2 cellular contexts compared by ENCODE assay signal in the genomic region with DNA sequence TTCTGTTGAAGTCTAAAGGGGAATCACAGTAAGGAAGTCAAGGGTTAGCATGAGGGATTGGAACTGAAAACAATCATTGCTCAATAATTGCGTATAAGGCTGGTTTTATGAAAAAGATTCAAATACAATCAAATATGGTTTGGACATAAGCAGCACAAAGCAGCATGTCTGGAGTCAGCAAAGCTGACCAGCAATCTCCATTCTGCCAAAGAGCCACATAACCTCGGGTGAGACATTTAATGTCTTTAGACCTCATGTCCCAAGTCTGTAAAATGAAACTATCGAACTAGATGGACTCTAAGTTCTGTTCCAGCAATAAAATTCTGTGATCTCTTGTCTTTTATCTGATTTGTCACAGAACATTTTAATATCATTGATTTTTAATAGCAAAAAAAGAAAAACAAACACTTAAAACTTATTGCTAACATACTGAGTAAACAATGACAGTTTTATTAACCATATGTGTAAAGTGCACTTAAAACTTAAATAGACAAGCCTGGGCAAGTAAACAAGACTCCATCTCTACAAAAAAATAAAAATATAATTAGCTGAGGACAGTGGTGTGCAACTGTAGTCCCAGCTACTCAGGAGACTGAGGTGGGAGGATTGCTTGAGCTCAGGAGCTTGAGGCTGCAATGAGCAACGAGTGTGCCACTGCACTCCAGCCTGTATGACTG.
TF ChIP-seq lines count a peak whose summit lies in the region.

No MANE protein-coding gene starts in this region.

TF ChIP-seq in IMR-90, 13 proteins besides CTCF, POLR2A, EP300 and RAD21 (continued from another document):
- no peak for TF ChIP-seq RCOR1 (IDR thresholded peaks at IDR 0.05; ENCODE audit: insufficient replicate concordance, low read length)
- no peak for TF ChIP-seq NFE2L2 (IDR thresholded peaks at IDR 0.05; ENCODE audit: low read depth, low read length)
- TF ChIP-seq ELK1 (IDR thresholded peaks at IDR 0.05; ENCODE audit: borderline replicate concordance, low read depth, low read length) = no peak
- no peak for TF ChIP-seq BHLHE40 (IDR thresholded peaks at IDR 0.05; ENCODE audit: low read depth, low read length)
- TF ChIP-seq, protein P1, sequence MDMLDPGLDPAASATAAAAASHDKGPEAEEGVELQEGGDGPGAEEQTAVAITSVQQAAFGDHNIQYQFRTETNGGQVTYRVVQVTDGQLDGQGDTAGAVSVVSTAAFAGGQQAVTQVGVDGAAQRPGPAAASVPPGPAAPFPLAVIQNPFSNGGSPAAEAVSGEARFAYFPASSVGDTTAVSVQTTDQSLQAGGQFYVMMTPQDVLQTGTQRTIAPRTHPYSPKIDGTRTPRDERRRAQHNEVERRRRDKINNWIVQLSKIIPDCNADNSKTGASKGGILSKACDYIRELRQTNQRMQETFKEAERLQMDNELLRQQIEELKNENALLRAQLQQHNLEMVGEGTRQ (IDR thresholded peaks at IDR 0.05; ENCODE audit: low read depth, low read length) = no peak
- no peak for TF ChIP-seq FOS (IDR thresholded peaks at IDR 0.05; ENCODE audit: low read depth, low read length)

TF ChIP-seq in SK-N-SH treated with all-trans-retinoic acid at 6 μM for 48 hours, 23 proteins besides CTCF, POLR2A, EP300 and RAD21 (continued from another document):
- TF ChIP-seq CSRNP3 (CRISPR knock-in tag; IDR thresholded peaks at IDR 0.05) = no peak
- no peak for TF ChIP-seq OSR1 (CRISPR knock-in tag; IDR thresholded peaks at IDR 0.05)
- TF ChIP-seq ISL1 (CRISPR knock-in tag; IDR thresholded peaks at IDR 0.05) = no peak
TF ChIP-seq in SK-N-SH treated with all-trans-retinoic acid at 6 μM for 48 hours: peak in this region for 0.
